Comparison of ENCODE assay signal across 9 cellular contexts in the genomic region with DNA sequence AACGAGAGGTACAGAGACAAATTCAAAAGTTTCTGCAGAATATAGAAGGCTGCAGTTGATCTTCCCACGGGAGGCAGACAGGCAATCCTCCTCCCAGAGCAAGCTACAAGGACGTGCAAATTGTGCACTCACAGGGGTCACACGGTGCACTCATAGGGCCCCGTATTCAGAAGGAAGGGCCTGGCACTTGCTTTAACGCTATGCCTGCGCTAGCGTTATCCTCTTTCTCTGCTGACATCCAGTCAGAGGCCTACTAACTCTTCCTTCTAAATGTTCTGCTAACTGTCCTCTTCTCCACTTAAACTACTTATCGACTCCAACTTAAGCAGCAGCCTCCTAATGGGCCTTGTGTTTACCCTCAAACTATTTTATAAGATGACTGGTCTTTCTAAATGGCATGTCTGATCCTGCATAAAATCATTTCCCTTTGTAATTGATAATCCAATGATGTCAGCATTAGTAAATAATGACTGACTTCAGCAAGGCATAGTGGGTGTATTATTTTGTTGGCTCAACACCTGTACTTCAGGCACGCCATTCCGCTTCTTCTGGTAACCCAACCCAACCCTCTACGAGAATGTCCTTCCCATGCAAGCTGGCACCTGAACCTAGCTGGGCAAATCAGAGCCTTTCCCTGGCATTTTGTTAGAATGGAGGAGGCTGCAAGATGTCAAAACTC. TPM values are rescaled to one million over a fixed set of nuclear protein-coding genes. Genes with fewer than 3 reads are reported as not detected.
A peak's percentile ranks its signal among the peaks of the same experiment; 100 is the strongest.
DNase-seq lines count a peak whose midpoint lies in the region; ATAC-seq, FAIRE-seq and TF ChIP-seq lines count a peak whose summit lies in the region.
"Had no signal": no experiment of that assay in that cellular context is flagged by ENCODE, and none has a peak within 500 bp of the region (broad histone marks: within the 10 kb centered on the region; RNA-seq: fewer than 3 reads in every experiment).

No MANE protein-coding gene starts in this region.

- H3K9me3 ChIP-seq in mammary epithelial cell (replicated peaks; ENCODE audit: insufficient read depth, low read length) (no peaks in the 10 kb centered on the region), mesenchymal stem cell (ENCODE audit: control insufficient read depth, low read length) (no peaks in the 10 kb centered on the region)

- H2AK5ac ChIP-seq in mesenchymal stem cell (ENCODE audit: low read length, severe bottlenecking) = no peak overlapping the region

- dilution Hi-C loops in mammary epithelial cell (cut with HindIII; ENCODE audit: low sequenced_read_pairs) = no loop called here

- no peak overlapping the region for H2BK120ac ChIP-seq in mesenchymal stem cell (ENCODE audit: low read depth, low read length)

- H2BK5ac ChIP-seq in mesenchymal stem cell (ENCODE audit: low read depth, low read length, poor library complexity, severe bottlenecking) = no peak overlapping the region

- peak overlapping the region; percentile 19 for H2AFZ ChIP-seq in mammary epithelial cell (ENCODE audit: low read depth, low read length)
- H2AFZ ChIP-seq in mesenchymal stem cell (ENCODE audit: low read depth, low read length) = no peak overlapping the region

- FAIRE-seq in GM19239 (lab: Jason Lieb, UNC) = no peak

- H4K8ac ChIP-seq in mesenchymal stem cell (ENCODE audit: low read length) = no peak overlapping the region

- H3K9ac ChIP-seq in mammary epithelial cell (ENCODE audit: insufficient read depth, low read length) (peak overlapping the region; percentile 99), mesenchymal stem cell (ENCODE audit: low read length) (peak overlapping the region; percentile 94)

- CTCF ChIA-PET in mammary epithelial cell (lab: Charles Lee; ENCODE audit: low non-redundant PET) = no interaction called here

- in situ Hi-C loops in mammary epithelial cell (cut with MboI; ENCODE audit: low sequenced_read_pairs in 2 of 2) = no loop called here

- no peak for DNase-seq in Right ventricle myocardium inferior (ENCODE audit: missing footprints)
- no peak for DNase-seq in left cardiac atrium
- DNase-seq in mammary epithelial cell = peak; percentile 91
- DNase-seq in mesenchymal stem cell = no peak
- DNase-seq in GM19239 (ENCODE audit: insufficient read length, low spot score) = no peak
- DNase-seq in GM20000 (ENCODE audit: low spot score) = no peak
- DNase-seq: activated CD4-positive, alpha-beta T cell treated with anti-CD3 and anti-CD28 coated beads for 48 hours had no signal

- BruUV-seq in mammary epithelial cell (replicated peaks; lab: Mats Ljungman, UMichigan) = no TSS peak

- H4K91ac ChIP-seq in mesenchymal stem cell (ENCODE audit: low read length) = no peak overlapping the region

- no peaks in the 10 kb centered on the region for H3K36me3 ChIP-seq in mammary epithelial cell (ENCODE audit: insufficient read depth, low read length)
- H3K36me3 ChIP-seq in mesenchymal stem cell (ENCODE audit: control insufficient read depth in 1 of 2, insufficient read depth in 2 of 2, low read depth in 1 of 2, low read length in 2 of 2) = peaks cover 0 to 4% of the 10 kb centered on the region in 2 experiments
- H3K36me3 ChIP-seq in urinary bladder (ENCODE audit: insufficient read depth) = no peaks in the 10 kb centered on the region

- H3K27me3 ChIP-seq in mammary epithelial cell (ENCODE audit: insufficient read depth, low read length) = no peaks in the 10 kb centered on the region
- H3K27me3 ChIP-seq in mesenchymal stem cell (ENCODE audit: control insufficient read depth in 1 of 2, insufficient read depth in 1 of 2, low read length in 2 of 2) = no peaks in the 10 kb centered on the region

- WGBS in mammary epithelial cell (ENCODE audit: low coverage, missing lambda C conversion rate) = 5% methylated on average over 10 of the region's 12 CpGs
- 91% methylated on average over 12 of the region's 12 CpGs for WGBS in mesenchymal stem cell
- 55% methylated on average over 12 of the region's 12 CpGs for WGBS in urinary bladder

- no peaks in the 10 kb centered on the region for H4K20me1 ChIP-seq in mammary epithelial cell (ENCODE audit: insufficient read depth, low read length)

- intact Hi-C loops in Right ventricle myocardium inferior (cut with DNase I) = loop anchor here (5.0 kb wide), 1 partner anchor 45 kb away; no protein-coding TSS in a partner anchor
- intact Hi-C loops in left cardiac atrium (cut with DNase I) = loop anchor here in 1 of 2 donors (5.0 kb wide), 1 partner anchor 95 kb away; no protein-coding TSS in a partner anchor
- intact Hi-C loops in mammary epithelial cell (cut with micrococcal nuclease) = loop anchor here (2.0 to 5.0 kb wide), 3 partner anchors 54 to 125 kb away; no protein-coding TSS in a partner anchor

- H3K23ac ChIP-seq in mesenchymal stem cell (ENCODE audit: low read length in 2 of 2) = peak overlapping the region in 1 of 2 experiments; percentile 23

- H3K79me2 ChIP-seq in mammary epithelial cell (ENCODE audit: insufficient read depth, low read length) = peaks cover 69% of the 10 kb centered on the region

- H3K4me1 ChIP-seq in mammary epithelial cell (ENCODE audit: insufficient read depth, low read length) (peaks cover 46% of the 10 kb centered on the region), mesenchymal stem cell (ENCODE audit: control insufficient read depth, insufficient read depth, low read depth, low read length) (peaks cover 6% of the 10 kb centered on the region), urinary bladder (ENCODE audit: insufficient read depth) (peaks cover 1% of the 10 kb centered on the region)

- H2BK15ac ChIP-seq in mesenchymal stem cell (ENCODE audit: low read depth, poor library complexity, severe bottlenecking) = no peak overlapping the region

- no peak for TF ChIP-seq CTCF in mammary epithelial cell (conservative IDR thresholded peaks at IDR 0.05 in 1 of 2, IDR thresholded peaks at IDR 0.05 in 1 of 2; ENCODE audit: extremely low read depth in 1 of 2, insufficient read depth in 1 of 2, low read depth in 1 of 2, low read length in 2 of 2)
- no peak for TF ChIP-seq CTCF in GM20000 (IDR thresholded peaks at IDR 0.05; ENCODE audit: extremely low read depth, missing control alignments)

- H3K79me1 ChIP-seq in mesenchymal stem cell (replicated peaks; ENCODE audit: low read length, poor library complexity, severe bottlenecking) = peaks cover 12% of the 10 kb centered on the region

- H3K4me2 ChIP-seq in mammary epithelial cell (ENCODE audit: insufficient read depth, low read depth, low read length) = peak overlapping the region; percentile 84
- H3K4me2 ChIP-seq in mesenchymal stem cell (ENCODE audit: low read length, poor library complexity, severe bottlenecking) = peak overlapping the region; percentile 20

- H3K27ac ChIP-seq in mammary epithelial cell (ENCODE audit: insufficient read depth, low read depth, low read length) (peak overlapping the region; percentile 98), mesenchymal stem cell (ENCODE audit: low read length, poor library complexity, severe bottlenecking) (no peak overlapping the region), urinary bladder (ENCODE audit: low read depth) (no peak overlapping the region)

- ATAC-seq in Right ventricle myocardium inferior (peak; percentile 15), left cardiac atrium (no peak), HG03045 (IDR thresholded peaks at IDR 0.05; ENCODE audit: unreplicated experiment) (no peak)

- H3K4me3 ChIP-seq in mammary epithelial cell (replicated peaks in 1 of 3; ENCODE audit: insufficient read depth in 1 of 3, low read depth in 2 of 3, low read length in 3 of 3) = peak overlapping the region; percentile 78 to 98 (median 89)
- H3K4me3 ChIP-seq in mesenchymal stem cell (ENCODE audit: insufficient read depth in 1 of 2, low read depth in 1 of 2, low read length in 2 of 2) = peak overlapping the region in 1 of 2 experiments; percentile 84
- peak overlapping the region; percentile 68 for H3K4me3 ChIP-seq in urinary bladder (ENCODE audit: low read depth, low read length)

- H3K14ac ChIP-seq in mesenchymal stem cell (ENCODE audit: low read length in 2 of 2) = no peak overlapping the region

- no peak overlapping the region for H2BK12ac ChIP-seq in mesenchymal stem cell (ENCODE audit: low read length in 2 of 2)

- H3K18ac ChIP-seq in mesenchymal stem cell (ENCODE audit: low read depth in 1 of 2, low read length in 2 of 2) = peak overlapping the region in 1 of 2 experiments; percentile 2

- H3K4ac ChIP-seq in mesenchymal stem cell (ENCODE audit: low read depth in 1 of 2, low read length in 2 of 2) = no peak overlapping the region

RNA-seq across cellular contexts. Expression of a gene that starts 2.2 kb away (rescaled TPM):
- 103 TPM for total RNA-seq in Right ventricle myocardium inferior
- 100 to 1,000 TPM; 128 to 158 TPM for total RNA-seq in left cardiac atrium
- total RNA-seq in mammary epithelial cell = 100 to 1,000 TPM in 1 of 2 donors, 10 to 100 TPM in 1; 54.7 to 137 TPM
- 30.0 TPM for polyA plus RNA-seq in mammary epithelial cell
- 17.6 TPM for polyA minus RNA-seq in mammary epithelial cell
- 41.2 TPM for polyA plus RNA-seq in mesenchymal stem cell (2013, experiment 1 of 2)
- 43.6 TPM for polyA plus RNA-seq in mesenchymal stem cell (2013, experiment 2 of 2)
- 105 TPM for total RNA-seq in urinary bladder
- 78.8 TPM for polyA plus RNA-seq in urinary bladder

RNA-seq across cellular contexts. Expression of a gene that starts 43.6 kb away (rescaled TPM):
- total RNA-seq in Right ventricle myocardium inferior (not detected), left cardiac atrium (not detected), mammary epithelial cell (not detected), urinary bladder (not detected)
- polyA plus RNA-seq in mammary epithelial cell (not detected), urinary bladder (not detected)
- not detected for polyA minus RNA-seq in mammary epithelial cell
- not detected for polyA plus RNA-seq in mesenchymal stem cell (2013, experiment 1 of 2)
- polyA plus RNA-seq in mesenchymal stem cell (2013, experiment 2 of 2) = not detected
